ENCODE assay signal across 20 cellular contexts in the genomic region with DNA sequence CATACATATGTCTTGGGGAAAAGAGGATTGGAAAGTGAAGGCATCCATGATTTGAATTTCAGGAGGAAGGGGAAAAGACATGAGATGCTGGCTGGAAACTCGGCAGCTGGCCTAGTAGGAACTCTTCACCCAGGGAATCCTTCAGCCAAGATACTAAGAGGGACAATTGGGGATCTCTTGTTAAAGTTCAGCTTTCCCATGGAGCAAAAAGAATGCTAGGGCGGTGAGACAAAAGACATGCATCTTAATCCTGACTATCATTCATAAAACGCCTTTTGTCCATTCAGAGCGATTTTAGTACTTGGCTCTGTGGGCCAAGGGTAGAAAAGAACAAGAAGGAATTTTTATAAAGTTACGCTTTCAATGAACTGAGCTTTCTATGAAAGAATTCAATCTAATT. TPM values are rescaled to one million over a fixed set of nuclear protein-coding genes. Genes with fewer than 3 reads are reported as not detected.
DNase-seq lines count a peak whose midpoint lies in the region; ATAC-seq, FAIRE-seq and TF ChIP-seq lines count a peak whose summit lies in the region.
"Had no signal": no experiment of that assay in that cellular context is flagged by ENCODE, and none has a peak within 500 bp of the region (broad histone marks: within the 10 kb centered on the region; RNA-seq: fewer than 3 reads in every experiment).

No MANE protein-coding gene starts in this region.

- H3K36me3 ChIP-seq in bronchial epithelial cell (ENCODE audit: control insufficient read depth, insufficient read depth, low read length): peaks cover 3% of the 10 kb centered on the region
- H3K36me3 ChIP-seq in MG63: peaks cover 43% of the 10 kb centered on the region
- H3K36me3 ChIP-seq: SJCRH30 had no signal

- H3K9me3 Mint-ChIP-seq in neural crest cell: no peaks in the 10 kb centered on the region
- no peaks in the 10 kb centered on the region for H3K9me3 Mint-ChIP-seq in activated T-cell treated with anti-CD3 and anti-CD28 coated beads, Interleukin-2, amount 50 U/mL, for 4 hours
- H3K9me3 Mint-ChIP-seq: CD4-positive, alpha-beta T cell had no signal

- no peaks in the 10 kb centered on the region for H3K27me3 Mint-ChIP-seq in neural crest cell (ENCODE audit: low read depth)
- peaks cover 5% of the 10 kb centered on the region for H3K27me3 Mint-ChIP-seq in activated T-cell treated with anti-CD3 and anti-CD28 coated beads, Interleukin-2, amount 50 U/mL, for 4 hours (ENCODE audit: low read depth)

- H3K27ac Mint-ChIP-seq in neural crest cell (ENCODE audit: unreplicated experiment): peak overlapping the region; percentile 66
- H3K27ac Mint-ChIP-seq: CD4-positive, alpha-beta T cell; IgD-negative memory B cell had no signal

- no peak for ATAC-seq in GM19452 (IDR thresholded peaks at IDR 0.05; ENCODE audit: unreplicated experiment)
- no peak for ATAC-seq in activated T-cell treated with anti-CD3 and anti-CD28 coated beads, Interleukin-2, amount 50 U/mL, for 4 hours
- ATAC-seq: Panc1 had no signal

- H3K9me3 ChIP-seq in MG63: no peaks in the 10 kb centered on the region
- H3K9me3 ChIP-seq: SJCRH30 had no signal

- POLR2A ChIA-PET in RWPE1 (lab: Yijun Ruan, JAX; ENCODE audit: low non-redundant PET): no interaction called here

- H3K4me3 ChIP-seq in bronchial epithelial cell (ENCODE audit: low read depth, low read length) (no peak overlapping the region), MG63 (no peak overlapping the region)
- H3K4me3 ChIP-seq: SJCRH30 had no signal

- H3K36me3 Mint-ChIP-seq in neural crest cell (ENCODE audit: low read depth): peaks cover 13% of the 10 kb centered on the region
- no peaks in the 10 kb centered on the region for H3K36me3 Mint-ChIP-seq in activated T-cell treated with anti-CD3 and anti-CD28 coated beads, Interleukin-2, amount 50 U/mL, for 4 hours (ENCODE audit: insufficient read depth)
- H3K36me3 Mint-ChIP-seq: IgD-negative memory B cell had no signal

- H3K4me1 Mint-ChIP-seq in neural crest cell: peaks cover 17% of the 10 kb centered on the region
- no peaks in the 10 kb centered on the region for H3K4me1 Mint-ChIP-seq in activated T-cell treated with anti-CD3 and anti-CD28 coated beads, Interleukin-2, amount 50 U/mL, for 4 hours (ENCODE audit: low read depth)
- H3K4me1 Mint-ChIP-seq: IgD-negative memory B cell had no signal

- peak; percentile 91 for FAIRE-seq in bronchial epithelial cell (lab: Jason Lieb, UNC)

- peak overlapping the region; percentile 63; the same call in 1 of the 2 replicates for H3K27ac ChIP-seq in RWPE1
- H3K27ac ChIP-seq: SJCRH30 had no signal

- TF ChIP-seq CTCF in RWPE1 (conservative IDR thresholded peaks at IDR 0.05; ENCODE audit: low read depth): no peak
- TF ChIP-seq CTCF in bronchial epithelial cell (IDR thresholded peaks at IDR 0.05; ENCODE audit: insufficient read depth, low read length, severe bottlenecking): no peak
- TF ChIP-seq CTCF in neural crest cell (conservative IDR thresholded peaks at IDR 0.05): no peak

- H3K27me3 ChIP-seq in bronchial epithelial cell (ENCODE audit: control insufficient read depth, insufficient read depth, low read length): no peaks in the 10 kb centered on the region
- no peaks in the 10 kb centered on the region for H3K27me3 ChIP-seq in MG63

- no peak for DNase-seq in RWPE1 (ENCODE audit: low spot score)
- no peak for DNase-seq in bronchial epithelial cell (ENCODE audit: low read depth)
- no peak for DNase-seq in neural crest cell (ENCODE audit: low read depth, low spot score)
- no peak for DNase-seq in HCEC 1CT
- DNase-seq in MG63: no peak
- DNase-seq in activated T-cell treated with anti-CD3 and anti-CD28 coated beads, Interleukin-2, amount 50 U/mL, for 4 hours: no peak
- DNase-seq: CD4-positive, alpha-beta T cell; COR-L47; DMS79; NCI-H1694; NCI-H2081; NCI-H2171; NCI-H345; NCI-H524; NCI-H774; NK-92 treated with Interleukin-12 subunit alpha and Interleukin-12 subunit beta, amount 100 ng/mL, for 24 hours; SJCRH30 had no signal

- CTCF ChIA-PET in RWPE1 (lab: Yijun Ruan, JAX): interaction anchor here (0.6 kb wide), 1 partner anchor 362 kb away, joined by 11 read pairs; no protein-coding TSS in a partner anchor

- H3K4me3 Mint-ChIP-seq in neural crest cell: no peak overlapping the region
- no peak overlapping the region for H3K4me3 Mint-ChIP-seq in activated T-cell treated with anti-CD3 and anti-CD28 coated beads, Interleukin-2, amount 50 U/mL, for 4 hours
- H3K4me3 Mint-ChIP-seq: CD4-positive, alpha-beta T cell had no signal

RNA-seq across cellular contexts. Expression of gene PDPN, which starts 20.6 kb away (rescaled TPM):
- total RNA-seq in bronchial epithelial cell (3.2 and 3.5 TPM in 2 replicates), neural crest cell (47.4 and 51.7 TPM in 2 replicates)
- total RNA-seq in MG63 (2014; rRNA removed; shearing (Covaris generic); ENCODE audit: low replicate concordance): 29.0 and 47.5 TPM in 2 replicates
- total RNA-seq in activated T-cell treated with anti-CD3 and anti-CD28 coated beads, Interleukin-2, amount 50 U/mL, for 4 hours: under 1 TPM in 1 of 3 donors, not detected in 2; 0.46 TPM
- total RNA-seq: CD4-positive, alpha-beta T cell; SJCRH30 had no signal
